ENCODE assay signal across 30 cellular contexts in genomic region chr14:95818581-95818980, GRCh38. TPM values are rescaled to one million over a fixed set of nuclear protein-coding genes. Genes with fewer than 3 reads are reported as not detected.
"Had no signal": no experiment of that assay in that cellular context is flagged by ENCODE, and none has a peak within 500 bp of the region (broad histone marks: within the 10 kb centered on the region; RNA-seq: fewer than 3 reads in every experiment).

No MANE protein-coding gene starts in this region.

- H3K9me3 ChIP-seq: gastrocnemius medialis, left lung, mucosa of descending colon, neutrophil, prostate gland, sigmoid colon, testis, tibial artery, upper lobe of left lung had no signal

- H3K27ac ChIP-seq: gastrocnemius medialis, left lung, neutrophil, prostate gland, sigmoid colon, testis, tibial artery, upper lobe of left lung had no signal

- H3K36me3 ChIP-seq: gastrocnemius medialis, left lung, neutrophil, prostate gland, sigmoid colon, tibial artery, upper lobe of left lung had no signal

- H3K4me3 Mint-ChIP-seq: mesothelial cell of epicardium; naive B cell; natural killer cell treated with Interleukin-12 subunit alpha and Interleukin-12 subunit beta and Interleukin-15 and Interleukin-18, amount 100 ng/mL, for 72 hours; neural crest cell; stimulated activated effector memory CD8-positive, alpha-beta T cell treated with anti-CD3 and anti-CD28 coated beads, Interleukin-12 subunit alpha, Interleukin-12 subunit beta, amount 100 ng/mL, for 72 hours had no signal

- H3K9me3 Mint-ChIP-seq: mesothelial cell of epicardium; natural killer cell treated with Interleukin-12 subunit alpha and Interleukin-12 subunit beta and Interleukin-15 and Interleukin-18, amount 100 ng/mL, for 72 hours; neural crest cell; stimulated activated effector memory CD8-positive, alpha-beta T cell treated with anti-CD3 and anti-CD28 coated beads, Interleukin-12 subunit alpha, Interleukin-12 subunit beta, amount 100 ng/mL, for 72 hours had no signal

- DNase-seq: cortex of kidney; effector CD4-positive, alpha-beta T cell; foreskin fibroblast; gastrocnemius medialis; kidney; left cardiac atrium; left lung; mesenchymal stem cell; mucosa of descending colon; naive B cell; right cardiac atrium; sigmoid colon; stimulated activated CD4-positive, alpha-beta T cell treated with anti-CD3 and anti-CD28 coated beads, Interleukin-2, amount 100 ng/mL, for 24 hours; stimulated activated CD4-positive, alpha-beta T cell treated with anti-CD3 and anti-CD28 coated beads, Interleukin-4, amount 100 ng/mL, for 24 hours; stimulated activated naive CD8-positive, alpha-beta T cell treated with anti-CD3 and anti-CD28 coated beads, Interleukin-15, Interleukin-2, amounts not matched to agents 100 U/mL and 50 U/mL, for 24 hours; substantia nigra; testis; tibial artery; upper lobe of left lung had no signal

- H3K36me3 Mint-ChIP-seq: mesothelial cell of epicardium; natural killer cell treated with Interleukin-12 subunit alpha and Interleukin-12 subunit beta and Interleukin-15 and Interleukin-18, amount 100 ng/mL, for 72 hours; stimulated activated effector memory CD8-positive, alpha-beta T cell treated with anti-CD3 and anti-CD28 coated beads, Interleukin-12 subunit alpha, Interleukin-12 subunit beta, amount 100 ng/mL, for 72 hours had no signal

- H3K27ac Mint-ChIP-seq: mesothelial cell of epicardium; naive B cell; natural killer cell treated with Interleukin-12 subunit alpha and Interleukin-12 subunit beta and Interleukin-15 and Interleukin-18, amount 100 ng/mL, for 72 hours; stimulated activated effector memory CD8-positive, alpha-beta T cell treated with anti-CD3 and anti-CD28 coated beads, Interleukin-12 subunit alpha, Interleukin-12 subunit beta, amount 100 ng/mL, for 72 hours had no signal

- H3K4me1 ChIP-seq: gastrocnemius medialis, left lung, prostate gland, sigmoid colon, testis, tibial artery, upper lobe of left lung had no signal

- H3K4me1 Mint-ChIP-seq: mesothelial cell of epicardium; neural crest cell; stimulated activated effector memory CD8-positive, alpha-beta T cell treated with anti-CD3 and anti-CD28 coated beads, Interleukin-12 subunit alpha, Interleukin-12 subunit beta, amount 100 ng/mL, for 72 hours had no signal

- H3K4me3 ChIP-seq: gastrocnemius medialis, left lung, mucosa of descending colon, prostate gland, sigmoid colon, testis, tibial artery, upper lobe of left lung had no signal

RNA-seq across cellular contexts. Expression of gene TUNAR, which starts 58.1 kb away (rescaled TPM):
- total RNA-seq: dermis microvascular lymphatic vessel endothelial cell; gastrocnemius medialis; glomerular endothelial cell; left cardiac atrium; left lung; lung microvascular endothelial cell; mesothelial cell of epicardium; mucosa of descending colon; natural killer cell treated with Interleukin-12 subunit alpha and Interleukin-12 subunit beta and Interleukin-15 and Interleukin-18, amount 100 ng/mL, for 72 hours; omental fat pad; right cardiac atrium; sigmoid colon; skeletal muscle tissue had no signal
